In the genomic region with DNA sequence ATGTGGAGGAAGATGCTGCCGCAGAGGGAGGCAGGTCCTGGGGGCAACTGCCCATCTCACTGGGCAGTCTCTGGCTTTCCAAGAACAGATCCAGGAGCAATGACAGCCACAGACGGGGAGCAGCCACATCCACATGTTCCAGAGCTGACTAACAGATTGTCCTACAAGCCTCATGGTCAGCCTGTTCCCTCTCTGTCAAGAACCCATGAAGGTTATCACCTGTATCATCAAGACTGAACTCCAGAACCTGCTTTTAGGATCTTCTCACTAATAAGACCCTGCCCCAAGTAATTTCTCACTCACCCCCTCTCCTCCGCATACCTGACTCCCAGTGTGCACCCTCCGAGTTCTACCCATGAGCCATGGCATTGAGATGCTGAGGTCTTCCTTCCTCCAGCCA, we compare ENCODE assay signal across 14 cellular contexts.
"Had no signal": no experiment of that assay in that cellular context is flagged by ENCODE, and none has a peak within 500 bp of the region (broad histone marks: within the 10 kb centered on the region; RNA-seq: fewer than 3 reads in every experiment).

No MANE protein-coding gene starts in this region.

- H3K9me3 ChIP-seq: heart left ventricle had no signal

- ATAC-seq: activated CD4-positive, CD25-positive, alpha-beta regulatory T cell treated with anti-CD3 and anti-CD28 coated beads, Interleukin-2, amount 50 U/mL, for 24 hours; activated CD8-positive, alpha-beta T cell treated with anti-CD3 and anti-CD28 coated beads, Interleukin-2, amount 10 ng/mL, durations not matched to agents 7 days and 5 days; heart left ventricle; right cardiac atrium had no signal

- H3K9me3 Mint-ChIP-seq: activated naive CD8-positive, alpha-beta T cell treated with anti-CD3 and anti-CD28 coated beads, Interleukin-2, amount 10 ng/mL, durations not matched to agents 7 days and 5 days; nephron had no signal

- DNase-seq: activated CD8-positive, alpha-beta memory T cell treated with anti-CD3 and anti-CD28 coated beads, Interleukin-2, amount 50 U/mL, for 48 hours; activated CD8-positive, alpha-beta T cell treated with anti-CD3 and anti-CD28 coated beads, Interleukin-2, amount 10 ng/mL, durations not matched to agents 7 days and 5 days; activated naive CD8-positive, alpha-beta T cell treated with anti-CD3 and anti-CD28 coated beads, Interleukin-2, amount 10 ng/mL, durations not matched to agents 7 days and 5 days; aorta; foreskin melanocyte; heart left ventricle; occipital lobe; right cardiac atrium; small intestine; substantia nigra had no signal

- H3K4me3 ChIP-seq: heart left ventricle had no signal

- H3K27ac Mint-ChIP-seq: activated CD8-positive, alpha-beta T cell treated with anti-CD3 and anti-CD28 coated beads, Interleukin-2, amount 10 ng/mL, durations not matched to agents 7 days and 5 days; activated naive CD8-positive, alpha-beta T cell treated with anti-CD3 and anti-CD28 coated beads, Interleukin-2, amount 10 ng/mL, durations not matched to agents 7 days and 5 days; nephron; progenitor cell of endocrine pancreas had no signal

- H3K4me3 Mint-ChIP-seq: activated CD8-positive, alpha-beta T cell treated with anti-CD3 and anti-CD28 coated beads, Interleukin-2, amount 10 ng/mL, durations not matched to agents 7 days and 5 days; activated naive CD8-positive, alpha-beta T cell treated with anti-CD3 and anti-CD28 coated beads, Interleukin-2, amount 10 ng/mL, durations not matched to agents 7 days and 5 days; nephron had no signal

- FAIRE-seq: islet of Langerhans, small intestine had no signal

- H3K27ac ChIP-seq: heart left ventricle had no signal
